ENCODE assay signal across 26 cellular contexts in the genomic region with DNA sequence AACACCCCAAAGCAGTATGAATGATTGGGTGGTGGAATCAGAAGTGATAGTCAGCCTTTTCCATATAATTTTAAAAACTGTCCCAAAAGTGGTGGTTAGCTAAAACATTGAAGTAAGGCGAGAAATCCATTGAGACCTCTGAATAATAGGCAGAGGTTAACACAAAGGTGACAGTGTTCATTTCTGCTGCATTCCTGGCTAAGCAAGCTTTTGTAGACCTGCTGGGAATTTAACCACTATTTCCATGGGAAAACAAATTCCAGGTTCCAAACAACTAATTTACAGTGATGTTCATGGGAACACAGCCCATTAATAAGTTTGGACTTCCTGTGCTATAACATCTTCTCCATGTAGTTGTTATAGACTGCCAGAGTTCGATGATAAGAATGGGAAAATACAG. TPM values are rescaled to one million over a fixed set of nuclear protein-coding genes. Genes with fewer than 3 reads are reported as not detected.
DNase-seq lines count a peak whose midpoint lies in the region; ATAC-seq and TF ChIP-seq lines count a peak whose summit lies in the region.
"Had no signal": no experiment of that assay in that cellular context is flagged by ENCODE, and none has a peak within 500 bp of the region (broad histone marks: within the 10 kb centered on the region; RNA-seq: fewer than 3 reads in every experiment).

No MANE protein-coding gene starts in this region.

- H3K18ac ChIP-seq in mesendoderm (ENCODE audit: low read length): no peak overlapping the region

- no peak overlapping the region for H3K4me3 Mint-ChIP-seq in WTC11
- H3K4me3 Mint-ChIP-seq: H9 had no signal

- H2BK5ac ChIP-seq in mesendoderm (ENCODE audit: low read length): no peak overlapping the region

- H3K56ac ChIP-seq in mesendoderm (ENCODE audit: low read length): no peak overlapping the region

- no peaks in the 10 kb centered on the region for H3K36me3 ChIP-seq in mesendoderm (ENCODE audit: control insufficient read depth, insufficient read depth, low read length)
- no peaks in the 10 kb centered on the region; the same call in none of the 2 replicates for H3K36me3 ChIP-seq in H7 (replicated peaks; ENCODE audit: control insufficient read depth, insufficient read depth, low read length)

- no peak overlapping the region for H3K4me3 ChIP-seq in mesendoderm (ENCODE audit: low read length)
- no peak overlapping the region for H3K4me3 ChIP-seq in H7 (ENCODE audit: insufficient read depth, low read depth, low read length)
- H3K4me3 ChIP-seq: K562, MG63, SJSA1 had no signal

- no peaks in the 10 kb centered on the region for H3K4me1 ChIP-seq in mesendoderm (ENCODE audit: control insufficient read depth, low read depth, low read length)
- H3K4me1 ChIP-seq: SJSA1 had no signal

- DNase-seq in activated naive CD4-positive, alpha-beta T cell treated with anti-CD3 and anti-CD28 coated beads, Interleukin-2, amount 50 U/mL, for 72 hours (ENCODE audit: low spot score in 2 of 2): no peak
- no peak for DNase-seq in activated naive CD4-positive, alpha-beta T cell treated with anti-CD3 and anti-CD28 coated beads, Interleukin-2, amount 50 U/mL, for 16 hours
- DNase-seq in WTC11 (ENCODE audit: low spot score) (no peak), mesendoderm (peak; percentile 13), renal cortical epithelial cell (ENCODE audit: low read depth) (peak; percentile 51), epidermal melanocyte (ENCODE audit: insufficient read length, low spot score) (no peak), H7 (no peak)
- DNase-seq in activated CD4-positive, alpha-beta T cell treated with anti-CD3 and anti-CD28 coated beads for 48 hours: no peak
- DNase-seq: 8988T; DMS153; DND-41; H9; Kasumi-1; NCI-H1417; NCI-H1694; NCI-H2029 treated with DMSO at 0.1 percent for 48 hours; NCI-H446 treated with DMSO at 0.1 percent for 48 hours; NCI-H526; NCI-H82; NK-92 treated with Interleukin-12 subunit alpha and Interleukin-12 subunit beta, amount 100 ng/mL, for 24 hours; PC-3 had no signal

- no peak overlapping the region for H2AK5ac ChIP-seq in mesendoderm (ENCODE audit: low read length)

- ATAC-seq in activated naive CD4-positive, alpha-beta T cell treated with anti-CD3 and anti-CD28 coated beads, Interleukin-2, amount 50 U/mL, for 72 hours: no peak
- ATAC-seq in WTC11: 0 out of 2 replicates have a peak, but pooled peaks have one; percentile 34
- ATAC-seq: K562, PC-3, Right ventricle myocardium inferior had no signal

- H3K27me3 Mint-ChIP-seq in WTC11 (ENCODE audit: low read depth): no peaks in the 10 kb centered on the region

- H3K27ac ChIP-seq in mesendoderm (ENCODE audit: low read depth, low read length): no peak overlapping the region
- H3K27ac ChIP-seq: HL-60, SJSA1 had no signal

- H4K5ac ChIP-seq in mesendoderm (ENCODE audit: low read length): no peak overlapping the region

- no peak overlapping the region for H2BK120ac ChIP-seq in mesendoderm (ENCODE audit: low read depth, low read length)

- POLR2A ChIA-PET in WTC11 (lab: Charles Lee): interaction anchor here (0.6 to 1.2 kb wide), 5 partner anchors 8 to 1107 kb away, joined by 3 to 4 read pairs (median 3); no protein-coding TSS in a partner anchor

- no peak overlapping the region for H3K9ac ChIP-seq in mesendoderm (ENCODE audit: low read length)

- H3K4ac ChIP-seq in mesendoderm (ENCODE audit: low read depth, low read length): no peak overlapping the region

- H2BK15ac ChIP-seq in mesendoderm (replicated peaks; ENCODE audit: low read depth): no peak overlapping the region

- peak overlapping the region; percentile 25 to 59 for H3K27ac Mint-ChIP-seq in activated naive CD4-positive, alpha-beta T cell treated with anti-CD3 and anti-CD28 coated beads, Interleukin-2, amount 50 U/mL, for 72 hours
- peak overlapping the region; percentile 72 for H3K27ac Mint-ChIP-seq in WTC11

- H3K36me3 Mint-ChIP-seq in activated naive CD4-positive, alpha-beta T cell treated with anti-CD3 and anti-CD28 coated beads, Interleukin-2, amount 50 U/mL, for 72 hours: no peaks in the 10 kb centered on the region
- H3K36me3 Mint-ChIP-seq in WTC11: peaks cover 16% of the 10 kb centered on the region

- peaks cover 20% of the 10 kb centered on the region for H3K4me1 Mint-ChIP-seq in WTC11

- no peak for TF ChIP-seq CTCF in WTC11 (IDR thresholded peaks at IDR 0.05)

- no peak overlapping the region for H3K23ac ChIP-seq in mesendoderm (ENCODE audit: low read length)

- no CpG with 5 or more reads among the region's 2 CpGs for WGBS in mesendoderm (ENCODE audit: extremely low coverage, insufficient coverage, low lambda C conversion rate)

- no peaks in the 10 kb centered on the region for H3K9me3 Mint-ChIP-seq in activated naive CD4-positive, alpha-beta T cell treated with anti-CD3 and anti-CD28 coated beads, Interleukin-2, amount 50 U/mL, for 72 hours
- no peaks in the 10 kb centered on the region for H3K9me3 Mint-ChIP-seq in WTC11
- H3K9me3 Mint-ChIP-seq: H9 had no signal

- no peaks in the 10 kb centered on the region for H3K79me1 ChIP-seq in mesendoderm (ENCODE audit: low read length)

- no peak overlapping the region for H3K4me2 ChIP-seq in mesendoderm (ENCODE audit: low read length)

- H4K8ac ChIP-seq in mesendoderm (ENCODE audit: low read depth, low read length): no peak overlapping the region

- CTCF ChIA-PET in WTC11 (lab: Charles Lee): interaction anchor here (1.5 kb wide), 1 partner anchor 88 kb away, joined by 4 read pairs; no protein-coding TSS in a partner anchor

- H3K27me3 ChIP-seq in mesendoderm (ENCODE audit: insufficient read depth, low read length, poor library complexity) (no peaks in the 10 kb centered on the region), H7 (ENCODE audit: control insufficient read depth, insufficient read depth, low read length) (no peaks in the 10 kb centered on the region)
- H3K27me3 ChIP-seq: MG63, SJSA1 had no signal

- H3K79me2 ChIP-seq in mesendoderm (ENCODE audit: control insufficient read depth, insufficient read depth, low read length): peaks cover 5% of the 10 kb centered on the region

TF ChIP-seq in WTC11, 78 proteins besides CTCF, POLR2A, EP300 and RAD21:
- TF ChIP-seq, protein P1, sequence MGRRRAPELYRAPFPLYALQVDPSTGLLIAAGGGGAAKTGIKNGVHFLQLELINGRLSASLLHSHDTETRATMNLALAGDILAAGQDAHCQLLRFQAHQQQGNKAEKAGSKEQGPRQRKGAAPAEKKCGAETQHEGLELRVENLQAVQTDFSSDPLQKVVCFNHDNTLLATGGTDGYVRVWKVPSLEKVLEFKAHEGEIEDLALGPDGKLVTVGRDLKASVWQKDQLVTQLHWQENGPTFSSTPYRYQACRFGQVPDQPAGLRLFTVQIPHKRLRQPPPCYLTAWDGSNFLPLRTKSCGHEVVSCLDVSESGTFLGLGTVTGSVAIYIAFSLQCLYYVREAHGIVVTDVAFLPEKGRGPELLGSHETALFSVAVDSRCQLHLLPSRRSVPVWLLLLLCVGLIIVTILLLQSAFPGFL (CRISPR knock-in tag; IDR thresholded peaks at IDR 0.05; ENCODE audit: borderline replicate concordance): no peak
- no peak for TF ChIP-seq ESRRA (CRISPR knock-in tag; IDR thresholded peaks at IDR 0.05; ENCODE audit: borderline replicate concordance)
- TF ChIP-seq JAZF1 (CRISPR knock-in tag; IDR thresholded peaks at IDR 0.05): no peak
- no peak for TF ChIP-seq RORB (CRISPR knock-in tag; IDR thresholded peaks at IDR 0.05)
- TF ChIP-seq, protein P2, sequence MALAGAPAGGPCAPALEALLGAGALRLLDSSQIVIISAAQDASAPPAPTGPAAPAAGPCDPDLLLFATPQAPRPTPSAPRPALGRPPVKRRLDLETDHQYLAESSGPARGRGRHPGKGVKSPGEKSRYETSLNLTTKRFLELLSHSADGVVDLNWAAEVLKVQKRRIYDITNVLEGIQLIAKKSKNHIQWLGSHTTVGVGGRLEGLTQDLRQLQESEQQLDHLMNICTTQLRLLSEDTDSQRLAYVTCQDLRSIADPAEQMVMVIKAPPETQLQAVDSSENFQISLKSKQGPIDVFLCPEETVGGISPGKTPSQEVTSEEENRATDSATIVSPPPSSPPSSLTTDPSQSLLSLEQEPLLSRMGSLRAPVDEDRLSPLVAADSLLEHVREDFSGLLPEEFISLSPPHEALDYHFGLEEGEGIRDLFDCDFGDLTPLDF (CRISPR knock-in tag; IDR thresholded peaks at IDR 0.05): no peak
- no peak for TF ChIP-seq MXD4 (CRISPR knock-in tag; IDR thresholded peaks at IDR 0.05; ENCODE audit: borderline replicate concordance)
- no peak for TF ChIP-seq ZBTB21 (CRISPR knock-in tag; IDR thresholded peaks at IDR 0.05; ENCODE audit: borderline replicate concordance)
- TF ChIP-seq, protein P3, sequence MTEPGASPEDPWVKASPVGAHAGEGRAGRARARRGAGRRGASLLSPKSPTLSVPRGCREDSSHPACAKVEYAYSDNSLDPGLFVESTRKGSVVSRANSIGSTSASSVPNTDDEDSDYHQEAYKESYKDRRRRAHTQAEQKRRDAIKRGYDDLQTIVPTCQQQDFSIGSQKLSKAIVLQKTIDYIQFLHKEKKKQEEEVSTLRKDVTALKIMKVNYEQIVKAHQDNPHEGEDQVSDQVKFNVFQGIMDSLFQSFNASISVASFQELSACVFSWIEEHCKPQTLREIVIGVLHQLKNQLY (CRISPR knock-in tag; IDR thresholded peaks at IDR 0.05): no peak
TF ChIP-seq in WTC11: peak in this region for 0.

RNA-seq across cellular contexts. Expression of a gene that starts 6.3 kb away (rescaled TPM):
- total RNA-seq in activated naive CD4-positive, alpha-beta T cell treated with anti-CD3 and anti-CD28 coated beads, Interleukin-2, amount 50 U/mL, for 72 hours: 10 to 100 TPM; 21.7 to 22.6 TPM
- total RNA-seq in WTC11 (2021) (30.9 to 34.1 TPM (median 33.2 TPM) in 3 replicates), renal cortical epithelial cell (7.5 and 15.3 TPM in 2 replicates)
- 7.5 TPM for polyA plus RNA-seq in mesendoderm (2013, experiment 1 of 2)
- polyA plus RNA-seq in mesendoderm (2013, experiment 2 of 2): 6.7 TPM
- 9.0 and 11.3 TPM in 2 replicates for total RNA-seq in H7 (2014; rRNA removed; shearing (Covaris generic))

Comparison
In these comparisons a context has a peak if more than half of its experiments do, and no peak if none do; other contexts are left out.
1. DNase-seq: peak in mesendoderm (single experiment) and renal cortical epithelial cell (single experiment); none in activated naive CD4-positive, alpha-beta T cell treated with anti-CD3 and anti-CD28 coated beads, Interleukin-2, amount 50 U/mL, for 72 hours (0 of 2), activated naive CD4-positive, alpha-beta T cell treated with anti-CD3 and anti-CD28 coated beads, Interleukin-2, amount 50 U/mL, for 16 hours (single experiment), WTC11 (single experiment), activated CD4-positive, alpha-beta T cell treated with anti-CD3 and anti-CD28 coated beads for 48 hours (single experiment), epidermal melanocyte (single experiment) and H7 (single experiment).